In genomic region chr5:154264549-154265196, GRCh38 we compare ENCODE assay signal across 18 cellular contexts.
"Had no signal": no experiment of that assay in that cellular context is flagged by ENCODE, and none has a peak within 500 bp of the region (broad histone marks: within the 10 kb centered on the region; RNA-seq: fewer than 3 reads in every experiment).

No MANE protein-coding gene starts in this region.

- H3K4me1 ChIP-seq: body of pancreas had no signal

- H3K4me3 ChIP-seq: body of pancreas, coronary artery, upper lobe of right lung had no signal

- FAIRE-seq: frontal cortex, islet of Langerhans had no signal

- DNase-seq: activated CD4-positive, alpha-beta T cell treated with anti-CD3 and anti-CD28 coated beads for 36 hours; activated CD8-positive, alpha-beta memory T cell treated with anti-CD3 and anti-CD28 coated beads, Interleukin-2, amount 50 U/mL, for 4 hours; activated CD8-positive, alpha-beta T cell treated with anti-CD3 and anti-CD28 coated beads for 36 hours; activated gamma-delta T cell treated with Interleukin-2 at 50 U/mL for 16 hours; activated T-cell treated with anti-CD3 and anti-CD28 coated beads, Interleukin-2, amount 50 U/mL, for 48 hours; amniotic stem cell; body of pancreas; central memory CD4-positive, alpha-beta T cell; effector CD4-positive, alpha-beta T cell; head of caudate nucleus; naive B cell; occipital lobe; T-cell; T1000; upper lobe of right lung had no signal

- H3K9me3 ChIP-seq: body of pancreas, upper lobe of right lung had no signal

- ATAC-seq: activated CD4-positive, alpha-beta T cell treated with anti-CD3 and anti-CD28 coated beads for 36 hours; activated CD8-positive, alpha-beta T cell treated with anti-CD3 and anti-CD28 coated beads for 36 hours; body of pancreas; T-cell; upper lobe of right lung had no signal

- H3K27me3 ChIP-seq: body of pancreas, upper lobe of right lung had no signal

- H3K36me3 ChIP-seq: upper lobe of right lung had no signal

- H3K27ac ChIP-seq: body of pancreas, coronary artery, upper lobe of right lung had no signal
